10 cellular contexts compared by ENCODE assay signal in the genomic region with DNA sequence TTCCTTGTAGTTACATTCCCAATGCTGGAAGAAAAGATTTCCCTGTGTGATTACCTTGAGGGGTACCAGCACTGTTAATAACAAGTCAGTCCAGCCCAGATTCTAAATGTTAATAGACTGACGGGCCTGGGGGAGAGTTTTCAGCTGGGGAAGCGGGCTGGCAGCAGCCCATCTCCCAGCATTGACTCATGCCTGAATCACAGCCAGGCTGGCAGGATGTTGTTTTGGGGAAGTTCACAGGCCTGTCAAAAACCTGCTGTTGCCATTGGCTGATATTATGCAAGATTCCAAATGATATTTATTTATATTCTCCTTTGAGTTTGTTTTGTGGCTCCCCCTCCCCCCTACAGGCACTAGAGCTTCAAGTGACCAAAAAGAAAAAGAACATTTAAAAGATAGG.
DNase-seq lines count a peak whose midpoint lies in the region; ATAC-seq and TF ChIP-seq lines count a peak whose summit lies in the region.
"Had no signal": no experiment of that assay in that cellular context is flagged by ENCODE, and none has a peak within 500 bp of the region (broad histone marks: within the 10 kb centered on the region; RNA-seq: fewer than 3 reads in every experiment).

No MANE protein-coding gene starts in this region.

- H3K9me2 ChIP-seq in GM23338 (ENCODE audit: insufficient read depth), result peaks cover 7% of the 10 kb centered on the region; the same call in 1 of the 2 replicates

- peaks cover 9% of the 10 kb centered on the region for H3K4me1 Mint-ChIP-seq in GM23338
- peaks cover 19% of the 10 kb centered on the region for H3K4me1 Mint-ChIP-seq in type B pancreatic cell (ENCODE audit: unreplicated experiment)
- H3K4me1 Mint-ChIP-seq in activated T-helper 17 cell treated with anti-CD3 and anti-CD28 coated beads, Interleukin-2, amount 50 U/mL, for 72 hours, result no peaks in the 10 kb centered on the region

- H3K4me2 ChIP-seq in GM23338, result no peak overlapping the region

- ATAC-seq in GM23338, result no peak
- ATAC-seq in gastroesophageal sphincter, result peak; percentile 69
- no peak for ATAC-seq in activated T-helper 17 cell treated with anti-CD3 and anti-CD28 coated beads, Interleukin-2, amount 50 U/mL, for 72 hours (replicated peaks)
- ATAC-seq: GM12878 had no signal

- H3K9me3 Mint-ChIP-seq in GM23338 (no peaks in the 10 kb centered on the region; the same call in 2 of the 3 replicates), type B pancreatic cell (no peaks in the 10 kb centered on the region)
- H3K9me3 Mint-ChIP-seq in activated T-helper 17 cell treated with anti-CD3 and anti-CD28 coated beads, Interleukin-2, amount 50 U/mL, for 72 hours, result no peaks in the 10 kb centered on the region

- no peak for TF ChIP-seq CTCF in GM23338 (conservative IDR thresholded peaks at IDR 0.05; ENCODE audit: low read depth in 2 of 2)
- TF ChIP-seq CTCF in gastroesophageal sphincter (IDR thresholded peaks at IDR 0.05), result no peak
- no peak for TF ChIP-seq CTCF in type B pancreatic cell (conservative IDR thresholded peaks at IDR 0.05)

- H3K27me3 ChIP-seq in GM23338 (ENCODE audit: insufficient read depth) (no peaks in the 10 kb centered on the region), gastroesophageal sphincter (no peaks in the 10 kb centered on the region)

- DNase-seq in GM23338 (ENCODE audit: low spot score) (no peak), T1000 (lab: John Stamatoyannopoulos, UW) (peak; percentile 39), renal cortical epithelial cell (ENCODE audit: low read depth) (peak; percentile 91), GM19240 (ENCODE audit: insufficient read length, low spot score) (no peak), type B pancreatic cell (ENCODE audit: extremely low spot score, unreplicated experiment) (no peak), NCI-H2081 treated with DMSO at 0.1 percent for 48 hours (lab: John Stamatoyannopoulos, UW) (no peak)
- DNase-seq: activated CD4-positive, alpha-beta T cell treated with anti-CD3 and anti-CD28 coated beads, Interleukin-2, amount 50 U/mL, for 48 hours had no signal

- H3K9me3 ChIP-seq in gastroesophageal sphincter, result no peaks in the 10 kb centered on the region

- 0 out of 2 replicates have a peak overlapping the region, but pooled peaks have one; percentile 57 for H2AFZ ChIP-seq in GM23338

- H3K27ac Mint-ChIP-seq in GM23338, result no peak overlapping the region
- H3K27ac Mint-ChIP-seq in type B pancreatic cell, result no peak overlapping the region
- H3K27ac Mint-ChIP-seq in activated T-helper 17 cell treated with anti-CD3 and anti-CD28 coated beads, Interleukin-2, amount 50 U/mL, for 72 hours, result no peak overlapping the region

- H3K36me3 ChIP-seq in GM23338 (ENCODE audit: insufficient read depth) (no peaks in the 10 kb centered on the region), gastroesophageal sphincter (no peaks in the 10 kb centered on the region)

- H3F3A ChIP-seq in GM23338 (replicated peaks; ENCODE audit: low read depth), result no peaks in the 10 kb centered on the region

- TF ChIP-seq POLR2A in gastroesophageal sphincter (IDR thresholded peaks at IDR 0.05), result no peak

- H3K79me2 ChIP-seq in GM23338 (replicated peaks; ENCODE audit: insufficient read depth), result no peaks in the 10 kb centered on the region

- 17 to 29% methylated on average over 1 to 2 of the region's 2 CpGs for WGBS in gastroesophageal sphincter (ENCODE audit: low coverage in 1 of 2), 2 donors

- no peak for TF ChIP-seq EP300 in gastroesophageal sphincter (IDR thresholded peaks at IDR 0.05)

- H3K4me1 ChIP-seq in GM23338 (ENCODE audit: insufficient read depth) (peaks cover 22% of the 10 kb centered on the region), gastroesophageal sphincter (peaks cover 0 to 19% (median 10%) of the 10 kb centered on the region in 3 donors)

- H3K27ac ChIP-seq in GM23338 (ENCODE audit: low read depth), result no peak overlapping the region
- no peak overlapping the region for H3K27ac ChIP-seq in gastroesophageal sphincter

- H3K27me3 Mint-ChIP-seq in GM23338 (ENCODE audit: insufficient read depth, low read depth, poor library complexity) (peaks cover 5% of the 10 kb centered on the region), type B pancreatic cell (peaks cover 22% of the 10 kb centered on the region)
- peaks cover 30% of the 10 kb centered on the region for H3K27me3 Mint-ChIP-seq in activated T-helper 17 cell treated with anti-CD3 and anti-CD28 coated beads, Interleukin-2, amount 50 U/mL, for 72 hours

- H3K4me3 Mint-ChIP-seq in GM23338 (no peak overlapping the region), type B pancreatic cell (no peak overlapping the region)
- no peak overlapping the region for H3K4me3 Mint-ChIP-seq in activated T-helper 17 cell treated with anti-CD3 and anti-CD28 coated beads, Interleukin-2, amount 50 U/mL, for 72 hours

- H3K36me3 Mint-ChIP-seq in GM23338 (ENCODE audit: low read depth) (no peaks in the 10 kb centered on the region), type B pancreatic cell (no peaks in the 10 kb centered on the region)
- no peaks in the 10 kb centered on the region for H3K36me3 Mint-ChIP-seq in activated T-helper 17 cell treated with anti-CD3 and anti-CD28 coated beads, Interleukin-2, amount 50 U/mL, for 72 hours (ENCODE audit: low read depth)

- no peaks in the 10 kb centered on the region for H4K20me1 ChIP-seq in GM23338 (replicated peaks; ENCODE audit: insufficient read depth)

- H3K4me3 ChIP-seq in GM23338, result no peak overlapping the region
- no peak overlapping the region for H3K4me3 ChIP-seq in gastroesophageal sphincter
- H3K4me3 ChIP-seq: GM12878 had no signal

TF ChIP-seq in GM23338, 12 proteins besides CTCF, POLR2A, EP300 and RAD21 (continues in another document):
- no peak for TF ChIP-seq STAT1 (IDR thresholded peaks at IDR 0.05; ENCODE audit: unreplicated experiment)
- TF ChIP-seq EZH2phosphoT487 (IDR thresholded peaks at IDR 0.05; ENCODE audit: unreplicated experiment), result no peak
- TF ChIP-seq NANOG (IDR thresholded peaks at IDR 0.05; ENCODE audit: borderline replicate concordance), result no peak
- no peak for TF ChIP-seq POLR2AphosphoS5 (IDR thresholded peaks at IDR 0.05; ENCODE audit: low read depth)
- no peak for TF ChIP-seq JUNB (IDR thresholded peaks at IDR 0.05; ENCODE audit: unreplicated experiment)
- TF ChIP-seq, protein P1, sequence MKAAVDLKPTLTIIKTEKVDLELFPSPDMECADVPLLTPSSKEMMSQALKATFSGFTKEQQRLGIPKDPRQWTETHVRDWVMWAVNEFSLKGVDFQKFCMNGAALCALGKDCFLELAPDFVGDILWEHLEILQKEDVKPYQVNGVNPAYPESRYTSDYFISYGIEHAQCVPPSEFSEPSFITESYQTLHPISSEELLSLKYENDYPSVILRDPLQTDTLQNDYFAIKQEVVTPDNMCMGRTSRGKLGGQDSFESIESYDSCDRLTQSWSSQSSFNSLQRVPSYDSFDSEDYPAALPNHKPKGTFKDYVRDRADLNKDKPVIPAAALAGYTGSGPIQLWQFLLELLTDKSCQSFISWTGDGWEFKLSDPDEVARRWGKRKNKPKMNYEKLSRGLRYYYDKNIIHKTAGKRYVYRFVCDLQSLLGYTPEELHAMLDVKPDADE (IDR thresholded peaks at IDR 0.05), result no peak
- TF ChIP-seq, protein P2, sequence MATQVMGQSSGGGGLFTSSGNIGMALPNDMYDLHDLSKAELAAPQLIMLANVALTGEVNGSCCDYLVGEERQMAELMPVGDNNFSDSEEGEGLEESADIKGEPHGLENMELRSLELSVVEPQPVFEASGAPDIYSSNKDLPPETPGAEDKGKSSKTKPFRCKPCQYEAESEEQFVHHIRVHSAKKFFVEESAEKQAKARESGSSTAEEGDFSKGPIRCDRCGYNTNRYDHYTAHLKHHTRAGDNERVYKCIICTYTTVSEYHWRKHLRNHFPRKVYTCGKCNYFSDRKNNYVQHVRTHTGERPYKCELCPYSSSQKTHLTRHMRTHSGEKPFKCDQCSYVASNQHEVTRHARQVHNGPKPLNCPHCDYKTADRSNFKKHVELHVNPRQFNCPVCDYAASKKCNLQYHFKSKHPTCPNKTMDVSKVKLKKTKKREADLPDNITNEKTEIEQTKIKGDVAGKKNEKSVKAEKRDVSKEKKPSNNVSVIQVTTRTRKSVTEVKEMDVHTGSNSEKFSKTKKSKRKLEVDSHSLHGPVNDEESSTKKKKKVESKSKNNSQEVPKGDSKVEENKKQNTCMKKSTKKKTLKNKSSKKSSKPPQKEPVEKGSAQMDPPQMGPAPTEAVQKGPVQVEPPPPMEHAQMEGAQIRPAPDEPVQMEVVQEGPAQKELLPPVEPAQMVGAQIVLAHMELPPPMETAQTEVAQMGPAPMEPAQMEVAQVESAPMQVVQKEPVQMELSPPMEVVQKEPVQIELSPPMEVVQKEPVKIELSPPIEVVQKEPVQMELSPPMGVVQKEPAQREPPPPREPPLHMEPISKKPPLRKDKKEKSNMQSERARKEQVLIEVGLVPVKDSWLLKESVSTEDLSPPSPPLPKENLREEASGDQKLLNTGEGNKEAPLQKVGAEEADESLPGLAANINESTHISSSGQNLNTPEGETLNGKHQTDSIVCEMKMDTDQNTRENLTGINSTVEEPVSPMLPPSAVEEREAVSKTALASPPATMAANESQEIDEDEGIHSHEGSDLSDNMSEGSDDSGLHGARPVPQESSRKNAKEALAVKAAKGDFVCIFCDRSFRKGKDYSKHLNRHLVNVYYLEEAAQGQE (IDR thresholded peaks at IDR 0.05; ENCODE audit: unreplicated experiment), result no peak

Comparison
In these comparisons a context has a peak if more than half of its experiments do, and no peak if none do; other contexts are left out.
1. DNase-seq: peak in T1000 (single experiment) and renal cortical epithelial cell (single experiment); none in GM23338 (single experiment), GM19240 (single experiment), type B pancreatic cell (single experiment) and NCI-H2081 treated with DMSO at 0.1 percent for 48 hours (single experiment).